In genomic region chr5:73687357-73687756, GRCh38 we compare ENCODE assay signal across 20 cellular contexts.
A peak's percentile ranks its signal among the peaks of the same experiment; 100 is the strongest.
DNase-seq lines count a peak whose midpoint lies in the region; ATAC-seq, FAIRE-seq and TF ChIP-seq lines count a peak whose summit lies in the region.
"Had no signal": no experiment of that assay in that cellular context is flagged by ENCODE, and none has a peak within 500 bp of the region (broad histone marks: within the 10 kb centered on the region; RNA-seq: fewer than 3 reads in every experiment).

No MANE protein-coding gene starts in this region.

- ATAC-seq in GM19463 (IDR thresholded peaks at IDR 0.05; ENCODE audit: unreplicated experiment): peak; percentile 65
- peak; percentile 55 for ATAC-seq in HG02840 (IDR thresholded peaks at IDR 0.05; ENCODE audit: low FRiP score, unreplicated experiment)
- peak; percentile 61 for ATAC-seq in HG03439 (IDR thresholded peaks at IDR 0.05; ENCODE audit: unreplicated experiment)
- ATAC-seq in SK-N-SH treated with all-trans-retinoic acid at 6 μM for 48 hours: no peak
- ATAC-seq: activated naive CD4-positive, alpha-beta T cell treated with anti-CD3 and anti-CD28 coated beads, Interleukin-2, amount 50 U/mL, for 72 hours; activated T-cell treated with anti-CD3 and anti-CD28 coated beads, Interleukin-2, amount 50 U/mL, for 4 hours; HepG2 had no signal

- FAIRE-seq in GM18507 (lab: Jason Lieb, UNC): peak; percentile 79
- FAIRE-seq: HepG2 had no signal

- DNase-seq in GM18507 (ENCODE audit: extremely low spot score, insufficient read length, low read depth) (no peak), NCI-H748 treated with DMSO at 0.1 percent for 48 hours (lab: John Stamatoyannopoulos, UW) (no peak), LoVo (ENCODE audit: low spot score) (no peak), NCI-H774 (lab: John Stamatoyannopoulos, UW) (no peak)
- DNase-seq: ACHN; activated CD4-positive, alpha-beta memory T cell treated with anti-CD3 and anti-CD28 coated beads for 36 hours; activated T-cell treated with anti-CD3 and anti-CD28 coated beads, Interleukin-2, amount 50 U/mL, for 4 hours; CD4-positive, CD25-positive, alpha-beta regulatory T cell; hippocampal formation; MG63; NCI-H1694 treated with DMSO at 0.1 percent for 48 hours; NCI-H446 treated with DMSO at 0.1 percent for 48 hours; SHP77; small intestine had no signal

TF ChIP-seq in SK-N-SH treated with all-trans-retinoic acid at 6 μM for 48 hours, 23 proteins besides CTCF, POLR2A, EP300 and RAD21:
- TF ChIP-seq OSR1 (CRISPR knock-in tag; IDR thresholded peaks at IDR 0.05) (no peak), ARNTL (CRISPR knock-in tag; IDR thresholded peaks at IDR 0.05; ENCODE audit: borderline replicate concordance, low read depth) (no peak), ZNF70 (CRISPR knock-in tag; IDR thresholded peaks at IDR 0.05) (no peak), ZFP30 (CRISPR knock-in tag; IDR thresholded peaks at IDR 0.05) (no peak), ZNF8 (CRISPR knock-in tag; IDR thresholded peaks at IDR 0.05) (no peak), RARB (CRISPR knock-in tag; IDR thresholded peaks at IDR 0.05) (no peak), PPARA (CRISPR knock-in tag; IDR thresholded peaks at IDR 0.05; ENCODE audit: borderline replicate concordance) (no peak)
